Comparison of ENCODE assay signal across 18 cellular contexts in genomic region chr2:172178035-172178434, GRCh38.
A peak's percentile ranks its signal among the peaks of the same experiment; 100 is the strongest.
DNase-seq lines count a peak whose midpoint lies in the region; ATAC-seq, FAIRE-seq and TF ChIP-seq lines count a peak whose summit lies in the region.
"Had no signal": no experiment of that assay in that cellular context is flagged by ENCODE, and none has a peak within 500 bp of the region (broad histone marks: within the 10 kb centered on the region; RNA-seq: fewer than 3 reads in every experiment).

No MANE protein-coding gene starts in this region.

- CTCF ChIA-PET in endothelial cell of umbilical vein (lab: Charles Lee): interaction anchor here (0.7 to 10.2 kb wide), 8 partner anchors 16 to 307 kb away, joined by 3 to 263 read pairs (median 3); partner anchors contain the start of gene ITGA6
- CTCF ChIA-PET in CD4-positive, alpha-beta T cell (lab: Charles Lee): no interaction called here

- no peaks in the 10 kb centered on the region for H3K27me3 ChIP-seq in endothelial cell of umbilical vein (ENCODE audit: control insufficient read depth in 2 of 2, insufficient read depth in 2 of 2, low read length in 2 of 2)
- no peaks in the 10 kb centered on the region for H3K27me3 ChIP-seq in CD4-positive, alpha-beta T cell (ENCODE audit: control insufficient read depth, insufficient read depth, low read length)
- H3K27me3 ChIP-seq: right lobe of liver, suprapubic skin had no signal

- H3K4me3 ChIP-seq in endothelial cell of umbilical vein (replicated peaks in 1 of 3; ENCODE audit: insufficient read depth in 1 of 3, low read depth in 1 of 3, low read length in 3 of 3) (no peak overlapping the region), retinal pigment epithelial cell (ENCODE audit: low read length) (no peak overlapping the region)
- H3K4me3 ChIP-seq: right lobe of liver, suprapubic skin had no signal

- H3K4me2 ChIP-seq in endothelial cell of umbilical vein (ENCODE audit: insufficient read depth, low read length): no peak overlapping the region

- peaks cover 7% of the 10 kb centered on the region for H3K4me1 ChIP-seq in endothelial cell of umbilical vein (ENCODE audit: control insufficient read depth, extremely low read depth, insufficient read depth, low read length)
- H3K4me1 ChIP-seq: right lobe of liver had no signal

- no peak for ATAC-seq in CD4-positive, alpha-beta T cell (ENCODE audit: poor library complexity)
- no peak for ATAC-seq in GM18858 (IDR thresholded peaks at IDR 0.05; ENCODE audit: unreplicated experiment)
- ATAC-seq: activated T-cell treated with anti-CD3 and anti-CD28 coated beads, Interleukin-2, amount 50 U/mL, for 4 hours; right lobe of liver had no signal

- no peaks in the 10 kb centered on the region for H3K36me3 ChIP-seq in endothelial cell of umbilical vein (ENCODE audit: control insufficient read depth in 2 of 2, extremely low read depth in 1 of 2, insufficient read depth in 2 of 2, low read length in 2 of 2)
- H3K36me3 ChIP-seq: right lobe of liver, suprapubic skin had no signal

- no peak for FAIRE-seq in endothelial cell of umbilical vein (lab: Jason Lieb, UNC)

- TF ChIP-seq POLR2A in endothelial cell of umbilical vein (IDR thresholded peaks at IDR 0.05; ENCODE audit: low read depth, low read length): no peak

- no peak overlapping the region for H3K4me3 Mint-ChIP-seq in CD4-positive, alpha-beta T cell
- H3K4me3 Mint-ChIP-seq: activated naive CD8-positive, alpha-beta T cell treated with anti-CD3 and anti-CD28 coated beads for 36 hours; activated T-cell treated with anti-CD3 and anti-CD28 coated beads, Interleukin-2, amount 50 U/mL, for 4 hours; CD4-positive, CD25-positive, alpha-beta regulatory T cell had no signal

- H3K4me1 Mint-ChIP-seq in CD4-positive, alpha-beta T cell (ENCODE audit: low read depth): peaks cover 29% of the 10 kb centered on the region

- BruUV-seq in endothelial cell of umbilical vein (replicated peaks; lab: Mats Ljungman, UMichigan): no TSS peak

- no peaks in the 10 kb centered on the region for H3K9me3 ChIP-seq in endothelial cell of umbilical vein (replicated peaks; ENCODE audit: control insufficient read depth, insufficient read depth, low read length)
- H3K9me3 ChIP-seq in CD4-positive, alpha-beta T cell (ENCODE audit: control insufficient read depth, low read length): no peaks in the 10 kb centered on the region
- H3K9me3 ChIP-seq: right lobe of liver, suprapubic skin had no signal

- H3K9me3 Mint-ChIP-seq in CD4-positive, alpha-beta T cell: no peaks in the 10 kb centered on the region
- H3K9me3 Mint-ChIP-seq: CD4-positive, CD25-positive, alpha-beta regulatory T cell had no signal

- no peak overlapping the region for H3K27ac Mint-ChIP-seq in CD4-positive, alpha-beta T cell
- H3K27ac Mint-ChIP-seq: activated naive CD8-positive, alpha-beta T cell treated with anti-CD3 and anti-CD28 coated beads for 36 hours; CD4-positive, CD25-positive, alpha-beta regulatory T cell had no signal

- H3K79me2 ChIP-seq in endothelial cell of umbilical vein (ENCODE audit: control insufficient read depth, insufficient read depth, low read length): no peaks in the 10 kb centered on the region

- H3K36me3 Mint-ChIP-seq in CD4-positive, alpha-beta T cell (ENCODE audit: low read depth): no peaks in the 10 kb centered on the region
- H3K36me3 Mint-ChIP-seq: activated naive CD8-positive, alpha-beta T cell treated with anti-CD3 and anti-CD28 coated beads for 36 hours; CD4-positive, CD25-positive, alpha-beta regulatory T cell had no signal

- H4K20me1 ChIP-seq in endothelial cell of umbilical vein (replicated peaks; ENCODE audit: control insufficient read depth, extremely low read depth, insufficient read depth, low read length): no peaks in the 10 kb centered on the region

- no peaks in the 10 kb centered on the region for H3K27me3 Mint-ChIP-seq in CD4-positive, alpha-beta T cell

- H3K27ac ChIP-seq in endothelial cell of umbilical vein (ENCODE audit: insufficient read depth, low read depth, low read length): peak overlapping the region; percentile 8
- H3K27ac ChIP-seq in CD4-positive, alpha-beta T cell (ENCODE audit: low read depth, low read length): no peak overlapping the region
- H3K27ac ChIP-seq: right lobe of liver, suprapubic skin had no signal

- no peak overlapping the region for H3K9ac ChIP-seq in endothelial cell of umbilical vein (replicated peaks; ENCODE audit: extremely low read depth, insufficient read depth, low read length)

- peak overlapping the region; percentile 67 for H2AFZ ChIP-seq in endothelial cell of umbilical vein (ENCODE audit: low read depth, low read length)

- dilution Hi-C loops in endothelial cell of umbilical vein (cut with MboI; ENCODE audit: extremely low pct_ligation_motif_present, low sequenced_read_pairs): loop anchor here (25.0 kb wide), 1 partner anchor 259 kb away; the partner anchor contains the start of gene ITGA6

- no peaks in the 10 kb centered on the region for H3K9me1 ChIP-seq in endothelial cell of umbilical vein (replicated peaks; ENCODE audit: control insufficient read depth, extremely low read depth, insufficient read depth, low read length)

- intact Hi-C loops in endothelial cell of umbilical vein (cut with micrococcal nuclease): loop anchor here (5.0 kb wide), 1 partner anchor 74 kb away; no protein-coding TSS in a partner anchor
- intact Hi-C loops in CD4-positive, alpha-beta T cell (cut with DNase I, micrococcal nuclease): loop anchor here in 1 of 2 experiments (10.0 kb wide), 1 partner anchor 527 kb away; no protein-coding TSS in a partner anchor

- DNase-seq in HCEC 1CT (peak; percentile 40), NCI-H526 treated with DMSO at 0.1 percent for 48 hours (lab: John Stamatoyannopoulos, UW) (peak; percentile 19), endothelial cell of umbilical vein (ENCODE audit: low read depth, low spot score) (peak; percentile 50), retinal pigment epithelial cell (ENCODE audit: low read depth) (peak; percentile 43)
- DNase-seq in CD4-positive, alpha-beta T cell: no peak
- DNase-seq in activated CD4-positive, alpha-beta T cell treated with anti-CD3 and anti-CD28 coated beads for 4 hours: no peak
- DNase-seq: activated CD4-positive, alpha-beta T cell treated with anti-CD3 and anti-CD28 coated beads, Interleukin-2, amount 50 U/mL, for 48 hours; activated naive CD8-positive, alpha-beta T cell treated with anti-CD3 and anti-CD28 coated beads for 36 hours; activated T-cell treated with anti-CD3 and anti-CD28 coated beads, Interleukin-2, amount 50 U/mL, for 4 hours; CD4-positive, CD25-positive, alpha-beta regulatory T cell; DMS79 treated with DMSO at 0.1 percent for 48 hours; effector CD4-positive, alpha-beta T cell; GOT3; mesenchymal stem cell; right lobe of liver; stimulated activated CD4-positive, alpha-beta T cell treated with anti-CD3 and anti-CD28 coated beads, Interleukin-2, amount 100 ng/mL, for 24 hours had no signal

- POLR2A ChIA-PET in endothelial cell of umbilical vein (lab: Charles Lee): no interaction called here
- POLR2A ChIA-PET in CD4-positive, alpha-beta T cell (lab: Charles Lee): no interaction called here

- TF ChIP-seq CTCF in endothelial cell of umbilical vein (IDR thresholded peaks at IDR 0.05; ENCODE audit: extremely low read depth in 1 of 2, insufficient read depth in 1 of 2, low read depth in 1 of 2, low read length in 2 of 2) (no peak), retinal pigment epithelial cell (conservative IDR thresholded peaks at IDR 0.05; ENCODE audit: low read depth, low read length) (no peak)
- no peak for TF ChIP-seq CTCF in CD4-positive, alpha-beta T cell (IDR thresholded peaks at IDR 0.05)

TF ChIP-seq in endothelial cell of umbilical vein, 7 proteins besides CTCF, POLR2A, EP300 and RAD21:
- TF ChIP-seq GATA2 (IDR thresholded peaks at IDR 0.05; ENCODE audit: insufficient read depth, insufficient read length, low read depth, low read length): peak; percentile 78
- TF ChIP-seq JUN (IDR thresholded peaks at IDR 0.05; ENCODE audit: borderline replicate concordance, insufficient read depth, insufficient read length, low read depth): no peak
- TF ChIP-seq EZH2 (IDR thresholded peaks at IDR 0.05; ENCODE audit: borderline replicate concordance, low read depth, low read length, severe bottlenecking): no peak

Comparison
In these comparisons a context has a peak if more than half of its experiments do, and no peak if none do; other contexts are left out.
1. DNase-seq: peak in HCEC 1CT (single experiment), NCI-H526 treated with DMSO at 0.1 percent for 48 hours (single experiment), endothelial cell of umbilical vein (single experiment) and retinal pigment epithelial cell (single experiment); none in CD4-positive, alpha-beta T cell (0 of 10) and activated CD4-positive, alpha-beta T cell treated with anti-CD3 and anti-CD28 coated beads for 4 hours (0 of 2).